Comparison of ENCODE assay signal across 1 cellular context in the genomic region with DNA sequence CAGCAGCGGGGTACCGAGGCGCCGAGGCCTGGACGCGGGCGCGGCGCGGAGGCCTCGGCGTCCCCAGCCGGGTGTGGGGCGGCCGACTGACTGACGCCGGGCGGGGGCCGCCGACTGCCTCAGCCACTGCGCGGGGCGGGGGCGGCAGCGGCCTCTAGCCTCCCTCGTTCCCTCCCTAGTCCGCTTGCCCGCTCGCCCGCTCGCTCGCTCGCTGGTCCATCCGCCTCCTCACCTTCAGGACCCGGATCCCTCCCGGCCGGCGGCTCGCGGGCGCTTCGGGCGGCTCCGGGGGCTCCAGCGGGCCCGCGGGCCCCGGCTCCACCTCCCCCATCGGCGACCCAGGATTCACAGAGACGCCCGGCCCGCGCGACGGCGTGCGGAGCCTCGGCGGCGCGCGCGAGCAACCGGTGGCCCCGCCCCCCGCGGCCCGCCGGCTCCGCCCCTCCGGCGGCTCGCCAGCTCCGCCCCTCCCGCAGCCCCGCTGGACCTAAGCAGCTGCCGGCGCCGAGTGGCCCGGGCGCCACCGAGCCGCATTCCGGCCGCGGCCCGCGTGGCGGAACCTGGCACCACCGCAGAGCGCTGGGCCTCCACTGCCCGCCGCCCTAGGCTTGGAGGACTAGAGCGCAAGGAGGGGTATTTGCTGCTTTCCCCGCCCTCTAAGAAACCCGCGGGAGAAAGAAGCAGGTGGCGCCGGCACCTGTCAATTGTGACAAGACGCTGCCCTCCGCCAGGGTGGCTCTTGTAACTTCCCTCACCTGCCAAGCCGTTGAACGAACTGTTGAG.
TF ChIP-seq lines count a peak whose summit lies in the region.

No MANE protein-coding gene starts in this region.

TF ChIP-seq in HepG2, 621 proteins besides CTCF, POLR2A, EP300 and RAD21 (continued from another document and continues in another):
- TF ChIP-seq FOXJ3 (CRISPR knock-in tag; IDR thresholded peaks at IDR 0.05; ENCODE audit: borderline replicate concordance) (no peak), NRL (CRISPR knock-in tag; IDR thresholded peaks at IDR 0.05; ENCODE audit: borderline replicate concordance) (peak; percentile 54; the same call in 1 of the 2 replicates), KLF9 (CRISPR knock-in tag; IDR thresholded peaks at IDR 0.05; ENCODE audit: low read depth) (peak; percentile 28; the same call in 1 of the 2 replicates), ZNF883 (CRISPR knock-in tag; IDR thresholded peaks at IDR 0.05; ENCODE audit: not compliant biosample characterization) (peak; percentile 77), TEAD3 (CRISPR knock-in tag; optimal IDR thresholded peaks at IDR 0.05; ENCODE audit: borderline replicate concordance) (peak; percentile 51), ZNF792 (CRISPR knock-in tag; IDR thresholded peaks at IDR 0.05) (no peak), ZNF343 (CRISPR knock-in tag; IDR thresholded peaks at IDR 0.05) (no peak), CBX1 (IDR thresholded peaks at IDR 0.05; ENCODE audit: low read depth) (no peak), ZNF766 (CRISPR knock-in tag; IDR thresholded peaks at IDR 0.05; ENCODE audit: borderline replicate concordance) (peak; percentile 46; the same call in 1 of the 2 replicates), MXD4 (CRISPR knock-in tag; IDR thresholded peaks at IDR 0.05) (peak; percentile 69; the same call in 1 of the 2 replicates), GATA4 (IDR thresholded peaks at IDR 0.05; ENCODE audit: borderline replicate concordance, low read depth) (no peak), ZNF605 (CRISPR knock-in tag; IDR thresholded peaks at IDR 0.05) (peak; percentile 83), TARDBP (CRISPR knock-in tag; IDR thresholded peaks at IDR 0.05) (0 out of 2 replicates have a peak, but pooled peaks have one; percentile 10), ZNF816 (CRISPR knock-in tag; IDR thresholded peaks at IDR 0.05; ENCODE audit: borderline replicate concordance) (peak; percentile 58; the same call in 1 of the 2 replicates)
- TF ChIP-seq, protein P1, sequence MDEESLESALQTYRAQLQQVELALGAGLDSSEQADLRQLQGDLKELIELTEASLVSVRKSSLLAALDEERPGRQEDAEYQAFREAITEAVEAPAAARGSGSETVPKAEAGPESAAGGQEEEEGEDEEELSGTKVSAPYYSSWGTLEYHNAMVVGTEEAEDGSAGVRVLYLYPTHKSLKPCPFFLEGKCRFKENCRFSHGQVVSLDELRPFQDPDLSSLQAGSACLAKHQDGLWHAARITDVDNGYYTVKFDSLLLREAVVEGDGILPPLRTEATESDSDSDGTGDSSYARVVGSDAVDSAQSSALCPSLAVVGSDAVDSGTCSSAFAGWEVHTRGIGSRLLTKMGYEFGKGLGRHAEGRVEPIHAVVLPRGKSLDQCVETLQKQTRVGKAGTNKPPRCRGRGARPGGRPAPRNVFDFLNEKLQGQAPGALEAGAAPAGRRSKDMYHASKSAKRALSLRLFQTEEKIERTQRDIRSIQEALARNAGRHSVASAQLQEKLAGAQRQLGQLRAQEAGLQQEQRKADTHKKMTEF (CRISPR knock-in tag; IDR thresholded peaks at IDR 0.05), result peak; percentile 50; the same call in 1 of the 2 replicates
- TF ChIP-seq, protein P2, sequence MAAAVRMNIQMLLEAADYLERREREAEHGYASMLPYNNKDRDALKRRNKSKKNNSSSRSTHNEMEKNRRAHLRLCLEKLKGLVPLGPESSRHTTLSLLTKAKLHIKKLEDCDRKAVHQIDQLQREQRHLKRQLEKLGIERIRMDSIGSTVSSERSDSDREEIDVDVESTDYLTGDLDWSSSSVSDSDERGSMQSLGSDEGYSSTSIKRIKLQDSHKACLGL (CRISPR knock-in tag; IDR thresholded peaks at IDR 0.05), result peak; percentile 62
- TF ChIP-seq, protein P3, sequence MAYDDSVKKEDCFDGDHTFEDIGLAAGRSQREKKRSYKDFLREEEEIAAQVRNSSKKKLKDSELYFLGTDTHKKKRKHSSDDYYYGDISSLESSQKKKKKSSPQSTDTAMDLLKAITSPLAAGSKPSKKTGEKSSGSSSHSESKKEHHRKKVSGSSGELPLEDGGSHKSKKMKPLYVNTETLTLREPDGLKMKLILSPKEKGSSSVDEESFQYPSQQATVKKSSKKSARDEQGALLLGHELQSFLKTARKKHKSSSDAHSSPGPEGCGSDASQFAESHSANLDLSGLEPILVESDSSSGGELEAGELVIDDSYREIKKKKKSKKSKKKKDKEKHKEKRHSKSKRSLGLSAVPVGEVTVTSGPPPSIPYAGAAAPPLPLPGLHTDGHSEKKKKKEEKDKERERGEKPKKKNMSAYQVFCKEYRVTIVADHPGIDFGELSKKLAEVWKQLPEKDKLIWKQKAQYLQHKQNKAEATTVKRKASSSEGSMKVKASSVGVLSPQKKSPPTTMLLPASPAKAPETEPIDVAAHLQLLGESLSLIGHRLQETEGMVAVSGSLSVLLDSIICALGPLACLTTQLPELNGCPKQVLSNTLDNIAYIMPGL (CRISPR knock-in tag; IDR thresholded peaks at IDR 0.05; ENCODE audit: borderline replicate concordance in 1 of 2, low read depth in 1 of 2), result peak; percentile 23 to 40; a peak in 2 of 4 replicates
- TF ChIP-seq, protein P4, sequence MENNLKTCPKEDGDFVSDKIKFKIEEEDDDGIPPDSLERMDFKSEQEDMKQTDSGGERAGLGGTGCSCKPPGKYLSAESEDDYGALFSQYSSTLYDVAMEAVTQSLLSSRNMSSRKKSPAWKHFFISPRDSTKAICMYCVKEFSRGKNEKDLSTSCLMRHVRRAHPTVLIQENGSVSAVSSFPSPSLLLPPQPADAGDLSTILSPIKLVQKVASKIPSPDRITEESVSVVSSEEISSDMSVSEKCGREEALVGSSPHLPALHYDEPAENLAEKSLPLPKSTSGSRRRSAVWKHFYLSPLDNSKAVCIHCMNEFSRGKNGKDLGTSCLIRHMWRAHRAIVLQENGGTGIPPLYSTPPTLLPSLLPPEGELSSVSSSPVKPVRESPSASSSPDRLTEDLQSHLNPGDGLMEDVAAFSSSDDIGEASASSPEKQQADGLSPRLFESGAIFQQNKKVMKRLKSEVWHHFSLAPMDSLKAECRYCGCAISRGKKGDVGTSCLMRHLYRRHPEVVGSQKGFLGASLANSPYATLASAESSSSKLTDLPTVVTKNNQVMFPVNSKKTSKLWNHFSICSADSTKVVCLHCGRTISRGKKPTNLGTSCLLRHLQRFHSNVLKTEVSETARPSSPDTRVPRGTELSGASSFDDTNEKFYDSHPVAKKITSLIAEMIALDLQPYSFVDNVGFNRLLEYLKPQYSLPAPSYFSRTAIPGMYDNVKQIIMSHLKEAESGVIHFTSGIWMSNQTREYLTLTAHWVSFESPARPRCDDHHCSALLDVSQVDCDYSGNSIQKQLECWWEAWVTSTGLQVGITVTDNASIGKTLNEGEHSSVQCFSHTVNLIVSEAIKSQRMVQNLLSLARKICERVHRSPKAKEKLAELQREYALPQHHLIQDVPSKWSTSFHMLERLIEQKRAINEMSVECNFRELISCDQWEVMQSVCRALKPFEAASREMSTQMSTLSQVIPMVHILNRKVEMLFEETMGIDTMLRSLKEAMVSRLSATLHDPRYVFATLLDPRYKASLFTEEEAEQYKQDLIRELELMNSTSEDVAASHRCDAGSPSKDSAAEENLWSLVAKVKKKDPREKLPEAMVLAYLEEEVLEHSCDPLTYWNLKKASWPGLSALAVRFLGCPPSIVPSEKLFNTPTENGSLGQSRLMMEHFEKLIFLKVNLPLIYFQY (CRISPR knock-in tag; IDR thresholded peaks at IDR 0.05; ENCODE audit: borderline replicate concordance), result peak; percentile 86; the same call in 1 of the 2 replicates
- TF ChIP-seq, protein P5, sequence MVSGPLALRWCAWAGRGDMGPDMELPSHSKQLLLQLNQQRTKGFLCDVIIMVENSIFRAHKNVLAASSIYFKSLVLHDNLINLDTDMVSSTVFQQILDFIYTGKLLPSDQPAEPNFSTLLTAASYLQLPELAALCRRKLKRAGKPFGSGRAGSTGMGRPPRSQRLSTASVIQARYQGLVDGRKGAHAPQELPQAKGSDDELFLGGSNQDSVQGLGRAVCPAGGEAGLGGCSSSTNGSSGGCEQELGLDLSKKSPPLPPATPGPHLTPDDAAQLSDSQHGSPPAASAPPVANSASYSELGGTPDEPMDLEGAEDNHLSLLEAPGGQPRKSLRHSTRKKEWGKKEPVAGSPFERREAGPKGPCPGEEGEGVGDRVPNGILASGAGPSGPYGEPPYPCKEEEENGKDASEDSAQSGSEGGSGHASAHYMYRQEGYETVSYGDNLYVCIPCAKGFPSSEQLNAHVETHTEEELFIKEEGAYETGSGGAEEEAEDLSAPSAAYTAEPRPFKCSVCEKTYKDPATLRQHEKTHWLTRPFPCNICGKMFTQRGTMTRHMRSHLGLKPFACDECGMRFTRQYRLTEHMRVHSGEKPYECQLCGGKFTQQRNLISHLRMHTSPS (CRISPR knock-in tag; IDR thresholded peaks at IDR 0.05; ENCODE audit: low read depth), result peak; percentile 39; the same call in 1 of the 2 replicates
- TF ChIP-seq, protein P6, sequence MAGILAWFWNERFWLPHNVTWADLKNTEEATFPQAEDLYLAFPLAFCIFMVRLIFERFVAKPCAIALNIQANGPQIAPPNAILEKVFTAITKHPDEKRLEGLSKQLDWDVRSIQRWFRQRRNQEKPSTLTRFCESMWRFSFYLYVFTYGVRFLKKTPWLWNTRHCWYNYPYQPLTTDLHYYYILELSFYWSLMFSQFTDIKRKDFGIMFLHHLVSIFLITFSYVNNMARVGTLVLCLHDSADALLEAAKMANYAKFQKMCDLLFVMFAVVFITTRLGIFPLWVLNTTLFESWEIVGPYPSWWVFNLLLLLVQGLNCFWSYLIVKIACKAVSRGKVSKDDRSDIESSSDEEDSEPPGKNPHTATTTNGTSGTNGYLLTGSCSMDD (CRISPR knock-in tag; IDR thresholded peaks at IDR 0.05), result no peak
- TF ChIP-seq, protein P7, sequence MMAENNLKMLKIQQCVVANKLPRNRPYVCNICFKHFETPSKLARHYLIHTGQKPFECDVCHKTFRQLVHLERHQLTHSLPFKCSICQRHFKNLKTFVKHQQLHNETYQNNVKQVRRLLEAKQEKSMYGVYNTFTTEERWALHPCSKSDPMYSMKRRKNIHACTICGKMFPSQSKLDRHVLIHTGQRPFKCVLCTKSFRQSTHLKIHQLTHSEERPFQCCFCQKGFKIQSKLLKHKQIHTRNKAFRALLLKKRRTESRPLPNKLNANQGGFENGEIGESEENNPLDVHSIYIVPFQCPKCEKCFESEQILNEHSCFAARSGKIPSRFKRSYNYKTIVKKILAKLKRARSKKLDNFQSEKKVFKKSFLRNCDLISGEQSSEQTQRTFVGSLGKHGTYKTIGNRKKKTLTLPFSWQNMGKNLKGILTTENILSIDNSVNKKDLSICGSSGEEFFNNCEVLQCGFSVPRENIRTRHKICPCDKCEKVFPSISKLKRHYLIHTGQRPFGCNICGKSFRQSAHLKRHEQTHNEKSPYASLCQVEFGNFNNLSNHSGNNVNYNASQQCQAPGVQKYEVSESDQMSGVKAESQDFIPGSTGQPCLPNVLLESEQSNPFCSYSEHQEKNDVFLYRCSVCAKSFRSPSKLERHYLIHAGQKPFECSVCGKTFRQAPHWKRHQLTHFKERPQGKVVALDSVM (CRISPR knock-in tag; IDR thresholded peaks at IDR 0.05), result peak; percentile 82
- TF ChIP-seq, protein P8, sequence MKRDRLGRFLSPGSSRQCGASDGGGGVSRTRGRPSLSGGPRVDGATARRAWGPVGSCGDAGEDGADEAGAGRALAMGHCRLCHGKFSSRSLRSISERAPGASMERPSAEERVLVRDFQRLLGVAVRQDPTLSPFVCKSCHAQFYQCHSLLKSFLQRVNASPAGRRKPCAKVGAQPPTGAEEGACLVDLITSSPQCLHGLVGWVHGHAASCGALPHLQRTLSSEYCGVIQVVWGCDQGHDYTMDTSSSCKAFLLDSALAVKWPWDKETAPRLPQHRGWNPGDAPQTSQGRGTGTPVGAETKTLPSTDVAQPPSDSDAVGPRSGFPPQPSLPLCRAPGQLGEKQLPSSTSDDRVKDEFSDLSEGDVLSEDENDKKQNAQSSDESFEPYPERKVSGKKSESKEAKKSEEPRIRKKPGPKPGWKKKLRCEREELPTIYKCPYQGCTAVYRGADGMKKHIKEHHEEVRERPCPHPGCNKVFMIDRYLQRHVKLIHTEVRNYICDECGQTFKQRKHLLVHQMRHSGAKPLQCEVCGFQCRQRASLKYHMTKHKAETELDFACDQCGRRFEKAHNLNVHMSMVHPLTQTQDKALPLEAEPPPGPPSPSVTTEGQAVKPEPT (CRISPR knock-in tag; IDR thresholded peaks at IDR 0.05; ENCODE audit: low read depth), result no peak
- TF ChIP-seq, protein P9, sequence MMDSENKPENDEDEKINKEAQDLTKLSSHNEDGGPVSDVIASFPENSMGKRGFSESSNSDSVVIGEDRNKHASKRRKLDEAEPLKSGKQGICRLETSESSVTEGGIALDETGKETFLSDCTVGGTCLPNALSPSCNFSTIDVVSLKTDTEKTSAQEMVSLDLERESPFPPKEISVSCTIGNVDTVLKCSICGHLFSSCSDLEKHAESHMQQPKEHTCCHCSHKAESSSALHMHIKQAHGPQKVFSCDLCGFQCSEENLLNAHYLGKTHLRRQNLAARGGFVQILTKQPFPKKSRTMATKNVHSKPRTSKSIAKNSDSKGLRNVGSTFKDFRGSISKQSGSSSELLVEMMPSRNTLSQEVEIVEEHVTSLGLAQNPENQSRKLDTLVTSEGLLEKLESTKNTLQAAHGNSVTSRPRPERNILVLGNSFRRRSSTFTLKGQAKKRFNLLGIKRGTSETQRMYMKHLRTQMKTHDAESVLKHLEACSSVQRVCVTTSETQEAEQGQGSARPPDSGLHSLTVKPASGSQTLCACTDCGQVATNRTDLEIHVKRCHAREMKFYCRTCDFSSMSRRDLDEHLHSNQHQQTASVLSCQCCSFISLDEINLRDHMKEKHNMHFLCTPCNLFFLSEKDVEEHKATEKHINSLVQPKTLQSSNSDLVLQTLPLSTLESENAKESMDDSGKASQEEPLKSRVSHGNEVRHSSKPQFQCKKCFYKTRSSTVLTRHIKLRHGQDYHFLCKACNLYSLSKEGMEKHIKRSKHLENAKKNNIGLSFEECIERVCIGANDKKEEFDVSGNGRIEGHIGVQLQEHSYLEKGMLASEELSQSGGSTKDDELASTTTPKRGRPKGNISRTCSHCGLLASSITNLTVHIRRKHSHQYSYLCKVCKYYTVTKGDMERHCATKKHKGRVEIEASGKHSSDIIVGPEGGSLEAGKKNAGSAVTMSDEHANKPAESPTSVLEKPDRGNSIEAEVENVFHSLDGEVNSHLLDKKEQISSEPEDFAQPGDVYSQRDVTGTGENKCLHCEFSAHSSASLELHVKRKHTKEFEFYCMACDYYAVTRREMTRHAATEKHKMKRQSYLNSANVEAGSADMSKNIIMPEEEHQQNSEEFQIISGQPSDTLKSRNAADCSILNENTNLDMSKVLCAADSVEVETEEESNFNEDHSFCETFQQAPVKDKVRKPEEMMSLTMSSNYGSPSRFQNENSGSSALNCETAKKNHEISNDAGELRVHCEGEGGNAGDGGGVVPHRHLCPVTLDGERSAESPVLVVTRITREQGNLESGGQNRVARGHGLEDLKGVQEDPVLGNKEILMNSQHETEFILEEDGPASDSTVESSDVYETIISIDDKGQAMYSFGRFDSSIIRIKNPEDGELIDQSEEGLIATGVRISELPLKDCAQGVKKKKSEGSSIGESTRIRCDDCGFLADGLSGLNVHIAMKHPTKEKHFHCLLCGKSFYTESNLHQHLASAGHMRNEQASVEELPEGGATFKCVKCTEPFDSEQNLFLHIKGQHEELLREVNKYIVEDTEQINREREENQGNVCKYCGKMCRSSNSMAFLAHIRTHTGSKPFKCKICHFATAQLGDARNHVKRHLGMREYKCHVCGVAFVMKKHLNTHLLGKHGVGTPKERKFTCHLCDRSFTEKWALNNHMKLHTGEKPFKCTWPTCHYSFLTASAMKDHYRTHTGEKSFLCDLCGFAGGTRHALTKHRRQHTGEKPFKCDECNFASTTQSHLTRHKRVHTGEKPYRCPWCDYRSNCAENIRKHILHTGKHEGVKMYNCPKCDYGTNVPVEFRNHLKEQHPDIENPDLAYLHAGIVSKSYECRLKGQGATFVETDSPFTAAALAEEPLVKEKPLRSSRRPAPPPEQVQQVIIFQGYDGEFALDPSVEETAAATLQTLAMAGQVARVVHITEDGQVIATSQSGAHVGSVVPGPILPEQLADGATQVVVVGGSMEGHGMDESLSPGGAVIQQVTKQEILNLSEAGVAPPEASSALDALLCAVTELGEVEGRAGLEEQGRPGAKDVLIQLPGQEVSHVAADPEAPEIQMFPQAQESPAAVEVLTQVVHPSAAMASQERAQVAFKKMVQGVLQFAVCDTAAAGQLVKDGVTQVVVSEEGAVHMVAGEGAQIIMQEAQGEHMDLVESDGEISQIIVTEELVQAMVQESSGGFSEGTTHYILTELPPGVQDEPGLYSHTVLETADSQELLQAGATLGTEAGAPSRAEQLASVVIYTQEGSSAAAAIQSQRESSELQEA (CRISPR knock-in tag; IDR thresholded peaks at IDR 0.05; ENCODE audit: not compliant biosample characterization), result peak; percentile 58
